In the genomic region with DNA sequence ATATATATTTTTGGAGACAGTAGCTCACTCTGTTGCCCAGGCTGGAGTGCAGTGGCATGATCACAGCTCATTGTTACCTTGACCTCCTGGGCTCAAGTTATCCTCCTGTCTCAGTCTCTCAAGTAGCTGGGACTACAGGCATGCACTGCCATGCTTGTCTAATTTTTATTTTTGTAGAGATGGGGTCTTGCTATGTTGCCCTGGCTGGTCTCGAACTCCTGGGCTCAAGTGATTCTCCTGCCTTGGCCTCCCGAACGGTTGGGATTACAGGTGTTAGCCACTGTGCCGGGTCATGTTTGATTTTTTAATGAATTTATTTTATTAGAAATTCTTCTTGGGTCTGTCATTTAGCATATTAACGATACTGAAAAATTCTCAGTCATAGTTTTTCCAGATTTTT, we compare ENCODE assay signal across 10 cellular contexts.
"Had no signal": no experiment of that assay in that cellular context is flagged by ENCODE, and none has a peak within 500 bp of the region (broad histone marks: within the 10 kb centered on the region; RNA-seq: fewer than 3 reads in every experiment).

No MANE protein-coding gene starts in this region.

- FAIRE-seq: H1, H54, HepG2 had no signal

- ATAC-seq: GM23338, HepG2 had no signal

- H3K27ac Mint-ChIP-seq: GM23338, H9, HFFc6, IgD-negative memory B cell had no signal

- H3K36me3 Mint-ChIP-seq: IgD-negative memory B cell had no signal

- H2AFZ ChIP-seq: GM23338 had no signal

- H3K4me1 Mint-ChIP-seq: GM23338 had no signal

- H3K9me3 Mint-ChIP-seq: GM23338 had no signal

- H3K4me2 ChIP-seq: GM23338 had no signal

- H3K4me3 Mint-ChIP-seq: GM23338, H9, HFFc6, IgD-negative memory B cell had no signal

- DNase-seq: H9, HCEC 1CT, HFFc6, KG1 had no signal

- H3K27ac ChIP-seq: HL-60 had no signal

- H3K4me3 ChIP-seq: GM23338 had no signal
